In the genomic region with DNA sequence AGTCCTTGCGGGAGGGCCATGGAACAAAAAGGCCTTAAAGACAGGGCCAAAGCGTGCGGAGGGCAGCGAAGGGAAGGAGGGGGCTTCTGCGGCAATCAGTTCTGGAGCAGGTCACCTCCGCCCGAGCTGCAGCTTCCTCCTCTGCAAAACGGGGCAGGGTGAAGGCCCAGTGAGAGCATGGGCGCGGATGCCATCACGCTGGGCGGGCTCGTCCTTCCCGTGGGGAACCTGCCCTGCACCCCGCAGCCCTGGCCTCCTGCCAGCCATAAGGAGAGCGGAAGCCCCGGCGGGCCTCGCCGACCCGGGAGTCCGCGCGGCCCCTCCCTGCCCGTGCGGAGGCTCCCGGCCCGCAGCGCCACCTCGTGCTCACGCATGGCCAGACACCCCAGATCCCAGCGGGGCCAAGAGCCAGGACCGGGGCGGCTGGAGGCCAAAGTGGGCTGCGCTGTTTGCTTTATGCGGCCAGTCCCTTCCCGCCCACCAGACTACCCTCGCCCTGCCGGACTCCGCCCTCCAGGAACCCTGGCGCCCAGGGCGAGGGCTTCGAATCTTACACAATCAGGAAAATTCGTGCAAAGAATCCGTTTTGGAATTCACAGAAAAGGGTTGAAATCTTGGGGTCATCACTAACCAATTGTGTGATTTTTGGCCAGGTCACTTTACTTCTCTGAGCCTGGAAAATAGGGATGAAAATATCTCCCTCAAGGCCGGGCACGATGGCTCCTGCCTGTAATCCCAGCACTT, we compare ENCODE assay signal across 8 cellular contexts. TPM values are rescaled to one million over a fixed set of nuclear protein-coding genes. Genes with fewer than 3 reads are reported as not detected.
A peak's percentile ranks its signal among the peaks of the same experiment; 100 is the strongest.
DNase-seq lines count a peak whose midpoint lies in the region; ATAC-seq, FAIRE-seq and TF ChIP-seq lines count a peak whose summit lies in the region.

No MANE protein-coding gene starts in this region.

- H3K36me3 Mint-ChIP-seq in neural crest cell (ENCODE audit: low read depth), result no peaks in the 10 kb centered on the region

- peak overlapping the region; percentile 23 for H3K4me3 ChIP-seq in A673 (ENCODE audit: low read depth, low read length, poor library complexity, severe bottlenecking)
- H3K4me3 ChIP-seq in fibroblast of villous mesenchyme (ENCODE audit: low read depth, low read length), result peak overlapping the region; percentile 25

- peak; percentile 84 for DNase-seq in A673 (ENCODE audit: low spot score)
- DNase-seq in RCC 7860 (ENCODE audit: low spot score), result peak; percentile 11
- DNase-seq in activated T-helper 9 cell treated with anti-CD3 and anti-CD28 coated beads, Interleukin-2, amount 50 U/mL, for 16 hours (ENCODE audit: low read depth), result peak; percentile 55
- DNase-seq in fibroblast of villous mesenchyme (ENCODE audit: low read depth), result peak; percentile 82
- DNase-seq in neural crest cell (ENCODE audit: low read depth, low spot score), result peak; percentile 84
- peak; percentile 78 to 81 for DNase-seq in stimulated activated naive CD8-positive, alpha-beta T cell treated with anti-CD3 and anti-CD28 coated beads, Interleukin-15, amount 100 ng/mL, for 72 hours

- H3K27me3 ChIP-seq in A673 (replicated peaks; ENCODE audit: insufficient read depth, low read depth, low read length, poor library complexity), result no peaks in the 10 kb centered on the region

- no peaks in the 10 kb centered on the region for H3K27me3 Mint-ChIP-seq in neural crest cell (ENCODE audit: low read depth)
- H3K27me3 Mint-ChIP-seq in stimulated activated naive CD8-positive, alpha-beta T cell treated with anti-CD3 and anti-CD28 coated beads, Interleukin-15, amount 100 ng/mL, for 72 hours, result peaks cover 15% of the 10 kb centered on the region

- FAIRE-seq in RCC 7860 (lab: Jason Lieb, UNC), result no peak

- peak; percentile 95 for TF ChIP-seq CTCF in A673 (conservative IDR thresholded peaks at IDR 0.05; ENCODE audit: low read depth, low read length)
- peak; percentile 93 for TF ChIP-seq CTCF in fibroblast of villous mesenchyme (IDR thresholded peaks at IDR 0.05; ENCODE audit: insufficient read depth, low read depth, low read length)
- TF ChIP-seq CTCF in neural crest cell (conservative IDR thresholded peaks at IDR 0.05), result peak; percentile 93

- no peak overlapping the region for H3K27ac ChIP-seq in A673 (ENCODE audit: low read depth, low read length, poor library complexity, severe bottlenecking)

- H3K4me1 ChIP-seq in A673 (ENCODE audit: insufficient read depth, low read length, poor library complexity, severe bottlenecking), result peaks cover 18% of the 10 kb centered on the region

- no peaks in the 10 kb centered on the region for H3K9me3 Mint-ChIP-seq in neural crest cell
- no peaks in the 10 kb centered on the region for H3K9me3 Mint-ChIP-seq in stimulated activated naive CD8-positive, alpha-beta T cell treated with anti-CD3 and anti-CD28 coated beads, Interleukin-15, amount 100 ng/mL, for 72 hours

- peaks cover 19% of the 10 kb centered on the region for H3K4me1 Mint-ChIP-seq in neural crest cell
- peaks cover 29% of the 10 kb centered on the region for H3K4me1 Mint-ChIP-seq in stimulated activated naive CD8-positive, alpha-beta T cell treated with anti-CD3 and anti-CD28 coated beads, Interleukin-15, amount 100 ng/mL, for 72 hours

- CTCF ChIA-PET in A673 (lab: Charles Lee), result interaction anchor here (0.6 to 4.0 kb wide), 4 partner anchors 64 to 121 kb away, joined by 3 to 31 read pairs (median 6); no protein-coding TSS in a partner anchor

- intact Hi-C loops in A673 (cut with micrococcal nuclease; ENCODE audit: unreplicated experiment), result loop anchor here (1.0 kb wide), 1 partner anchor 65 kb away; no protein-coding TSS in a partner anchor

- H3K9me3 ChIP-seq in A673 (ENCODE audit: low read depth, low read length, poor library complexity, severe bottlenecking), result no peaks in the 10 kb centered on the region

- BruUV-seq in A673 (replicated peaks; lab: Mats Ljungman, UMichigan), result no TSS peak

- peak; percentile 89 for ATAC-seq in GM18909 (IDR thresholded peaks at IDR 0.05; ENCODE audit: poor library complexity, unreplicated experiment)
- ATAC-seq in HG03520 (IDR thresholded peaks at IDR 0.05; ENCODE audit: unreplicated experiment), result peak; percentile 80
- peak; percentile 83 for ATAC-seq in stimulated activated naive CD8-positive, alpha-beta T cell treated with anti-CD3 and anti-CD28 coated beads, Interleukin-15, amount 100 ng/mL, for 72 hours

- H3K4me3 Mint-ChIP-seq in neural crest cell, result peak overlapping the region; percentile 34
- peak overlapping the region; percentile 41 to 58 for H3K4me3 Mint-ChIP-seq in stimulated activated naive CD8-positive, alpha-beta T cell treated with anti-CD3 and anti-CD28 coated beads, Interleukin-15, amount 100 ng/mL, for 72 hours

- no peaks in the 10 kb centered on the region for H3K36me3 ChIP-seq in A673 (ENCODE audit: insufficient read depth, low read length, poor library complexity, severe bottlenecking)

- H3K27ac Mint-ChIP-seq in neural crest cell (ENCODE audit: unreplicated experiment), result no peak overlapping the region
- H3K27ac Mint-ChIP-seq in stimulated activated naive CD8-positive, alpha-beta T cell treated with anti-CD3 and anti-CD28 coated beads, Interleukin-15, amount 100 ng/mL, for 72 hours, result peak overlapping the region in 1 of 2 donors; percentile 75

- POLR2A ChIA-PET in A673 (lab: Charles Lee; ENCODE audit: low non-redundant PET), result interaction anchor here (0.9 kb wide), 1 partner anchor 140 kb away, joined by 4 read pairs; no protein-coding TSS in a partner anchor

RNA-seq across cellular contexts. Expression of a gene that starts 16.1 kb away (rescaled TPM):
- total RNA-seq in A673 (2021) (25.3 and 29.0 TPM in 2 replicates), fibroblast of villous mesenchyme (18.6 and 20.9 TPM in 2 replicates), neural crest cell (27.5 and 28.3 TPM in 2 replicates)

Comparison
In these comparisons a context has a peak if more than half of its experiments do, and no peak if none do; other contexts are left out.
1. DNase-seq: peak in every context shown above with its lines; median percentile 84 in A673; 84 in neural crest cell; 82 in fibroblast of villous mesenchyme; 80 in stimulated activated naive CD8-positive, alpha-beta T cell treated with anti-CD3 and anti-CD28 coated beads, Interleukin-15, amount 100 ng/mL, for 72 hours; 55 in activated T-helper 9 cell treated with anti-CD3 and anti-CD28 coated beads, Interleukin-2, amount 50 U/mL, for 16 hours; 11 in RCC 7860.